ENCODE assay signal across 9 cellular contexts in the genomic region with DNA sequence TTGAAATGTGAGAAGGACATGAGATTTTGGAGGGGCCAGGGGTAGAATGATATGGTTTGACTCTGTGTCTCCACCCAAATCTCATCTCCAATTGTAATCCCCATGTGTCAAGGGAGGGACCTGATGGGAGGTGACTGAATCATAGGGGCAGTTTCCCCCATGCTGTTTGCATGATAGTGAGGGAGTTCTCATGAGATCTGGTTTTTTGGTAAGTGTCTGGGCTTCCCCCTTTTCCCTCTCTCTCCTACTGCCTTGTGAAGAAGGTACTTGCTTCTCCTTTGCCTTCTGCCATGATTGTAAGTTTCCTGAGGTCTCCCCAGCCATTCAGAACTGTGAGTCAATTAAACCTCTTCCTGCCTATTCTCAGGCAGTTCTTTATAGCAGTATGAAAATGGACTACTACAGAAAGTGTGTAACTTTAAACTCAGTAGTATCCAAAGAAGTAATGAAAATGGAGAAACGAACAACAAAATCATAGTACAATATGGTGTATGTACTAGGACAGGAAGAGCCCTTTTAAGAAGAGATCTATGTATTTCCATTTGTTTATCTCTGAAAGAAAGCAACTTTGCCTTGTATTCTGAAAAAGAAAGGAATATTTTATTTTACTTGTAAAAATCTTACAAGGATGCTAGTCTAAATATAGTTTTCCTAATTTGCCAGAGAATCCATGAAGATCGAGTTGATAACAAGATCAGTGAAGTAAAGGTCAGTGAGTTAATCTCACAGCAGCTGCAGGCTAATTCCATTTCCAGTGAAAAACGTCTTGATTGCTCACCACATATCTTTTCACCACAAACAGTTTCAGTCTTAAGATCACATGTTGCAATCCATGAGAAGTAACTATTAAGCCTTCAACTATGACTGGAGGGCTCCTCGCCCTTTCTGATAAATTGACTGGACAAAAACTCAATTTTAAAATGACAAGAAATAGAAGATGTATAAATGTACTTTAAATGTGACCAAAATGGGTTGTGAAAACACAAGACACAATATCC. TPM values are rescaled to one million over a fixed set of nuclear protein-coding genes. Genes with fewer than 3 reads are reported as not detected.
DNase-seq lines count a peak whose midpoint lies in the region; ATAC-seq and TF ChIP-seq lines count a peak whose summit lies in the region.
"Had no signal": no experiment of that assay in that cellular context is flagged by ENCODE, and none has a peak within 500 bp of the region (broad histone marks: within the 10 kb centered on the region; RNA-seq: fewer than 3 reads in every experiment).

No MANE protein-coding gene starts in this region.

- POLR2A ChIA-PET in AG04450 (lab: Yijun Ruan, JAX), result no interaction called here
- POLR2A ChIA-PET in IMR-90 (lab: Charles Lee; ENCODE audit: unreplicated experiment), result no interaction called here

- no CpG with 5 or more reads among the region's 4 CpGs for WGBS in IMR-90 (ENCODE audit: extremely low coverage in 2 of 2, insufficient read length in 1 of 2), 2 experiments

- peak overlapping the region; percentile 69 for H3K4me2 ChIP-seq in IMR-90 (ENCODE audit: low read depth, low read length)

- no peak overlapping the region; the same call in 1 of the 2 replicates for H2BK20ac ChIP-seq in IMR-90 (ENCODE audit: low read depth, low read length)

- no peak for TF ChIP-seq POLR2A in IMR-90 (IDR thresholded peaks at IDR 0.05; ENCODE audit: low read depth, low read length)

- H3K79me1 ChIP-seq in IMR-90 (ENCODE audit: low read depth in 1 of 2, low read length in 2 of 2), result peaks cover 45 to 58% of the 10 kb centered on the region in 2 experiments

- no peak overlapping the region for H3K56ac ChIP-seq in IMR-90 (ENCODE audit: extremely low read depth, insufficient read depth, low read length)

- DNase-seq in AG04450 (ENCODE audit: low read depth, low spot score) (peak; percentile 73), IMR-90 (peak; percentile 95), astrocyte of the cerebellum (ENCODE audit: low read depth) (peak; percentile 65), left lung (no peak), COR-L47 (lab: John Stamatoyannopoulos, UW) (no peak), NCI-H2081 (lab: John Stamatoyannopoulos, UW) (no peak)
- no peak for DNase-seq in activated CD8-positive, alpha-beta memory T cell treated with anti-CD3 and anti-CD28 coated beads, Interleukin-2, amount 50 U/mL, for 4 hours
- DNase-seq: transverse colon had no signal

- no peak overlapping the region for H2BK120ac ChIP-seq in IMR-90 (ENCODE audit: low read depth, low read length)

- BruUV-seq in IMR-90 (replicated peaks; lab: Mats Ljungman, UMichigan), result no TSS peak

- H2AK9ac ChIP-seq in IMR-90 (replicated peaks; ENCODE audit: low read depth, low read length, poor library complexity), result no peak overlapping the region

- dilution Hi-C loops in IMR-90 (cut with HindIII; ENCODE audit: low sequenced_read_pairs, unreplicated experiment), result no loop called here

- peaks cover 9% of the 10 kb centered on the region; the same call in 1 of the 2 replicates for H3K9me1 ChIP-seq in IMR-90 (ENCODE audit: insufficient read depth, low read length)

- H3K27me3 ChIP-seq in AG04450 (ENCODE audit: control insufficient read depth, insufficient read depth, low read length) (no peaks in the 10 kb centered on the region), IMR-90 (ENCODE audit: control insufficient read depth, insufficient read depth, low read length) (no peaks in the 10 kb centered on the region), left lung (no peaks in the 10 kb centered on the region)
- H3K27me3 ChIP-seq: transverse colon had no signal

- intact Hi-C loops in IMR-90 (cut with micrococcal nuclease) (loop anchor here (1.0 kb wide), 1 partner anchor 10 kb away; no protein-coding TSS in a partner anchor), left lung (cut with DNase I) (no loop called here)

- ATAC-seq in IMR-90 (ENCODE audit: low read depth) (peak; percentile 92), left lung (peak; percentile 73), GM18867 (IDR thresholded peaks at IDR 0.05; ENCODE audit: unreplicated experiment) (no peak)

- TF ChIP-seq CTCF in AG04450 (IDR thresholded peaks at IDR 0.05; ENCODE audit: low read depth, low read length), result no peak
- no peak for TF ChIP-seq CTCF in IMR-90 (conservative IDR thresholded peaks at IDR 0.05; ENCODE audit: low read depth, low read length)
- TF ChIP-seq CTCF in astrocyte of the cerebellum (IDR thresholded peaks at IDR 0.05; ENCODE audit: low read depth, low read length, missing control alignments), result no peak
- no peak for TF ChIP-seq CTCF in left lung (IDR thresholded peaks at IDR 0.05)

- H4K91ac ChIP-seq in IMR-90 (ENCODE audit: insufficient read depth, low read depth, low read length), result no peak overlapping the region

- in situ Hi-C loops in IMR-90 (cut with MboI; ENCODE audit: low sequenced_read_pairs), result no loop called here
- in situ Hi-C loops in astrocyte of the cerebellum (cut with HindIII; ENCODE audit: low sequenced_read_pairs), result loop anchor here (25.0 kb wide), 1 partner anchor 484 kb away; the partner anchor contains the start of gene PYURF

- TF ChIP-seq RAD21 in IMR-90 (IDR thresholded peaks at IDR 0.05; ENCODE audit: low read length), result no peak

- H4K20me1 ChIP-seq in IMR-90 (ENCODE audit: insufficient read depth, low read length), result peaks cover 2% of the 10 kb centered on the region; the same call in 1 of the 2 replicates

- H3K23ac ChIP-seq in IMR-90 (ENCODE audit: low read depth, low read length), result no peak overlapping the region; the same call in 1 of the 2 replicates

- peak overlapping the region; percentile 64 for H2BK5ac ChIP-seq in IMR-90 (ENCODE audit: low read depth, low read length, poor library complexity, severe bottlenecking)

- CTCF ChIA-PET in AG04450 (lab: Charles Lee) (interaction anchor here (0.9 kb wide), 1 partner anchor 191 kb away, joined by 3 read pairs; no protein-coding TSS in a partner anchor), IMR-90 (lab: Yijun Ruan, JAX) (no interaction called here)

- 0 out of 2 replicates have a peak overlapping the region, but pooled peaks have one; percentile 42 for H3K4ac ChIP-seq in IMR-90 (ENCODE audit: low read depth, low read length)

- no peak overlapping the region; the same call in 2 of the 3 replicates for H2BK15ac ChIP-seq in IMR-90 (ENCODE audit: low read depth, low read length)

- H3K4me3 ChIP-seq in AG04450 (ENCODE audit: low read depth, low read length), result no peak overlapping the region
- H3K4me3 ChIP-seq in IMR-90 (ENCODE audit: insufficient read depth, low read depth, low read length), result no peak overlapping the region
- H3K4me3 ChIP-seq in astrocyte of the cerebellum (ENCODE audit: low read depth, low read length), result no peak overlapping the region
- H3K4me3 ChIP-seq in left lung, result no peak overlapping the region
- H3K4me3 ChIP-seq: transverse colon had no signal

- H3K36me3 ChIP-seq in IMR-90 (ENCODE audit: control insufficient read depth, insufficient read depth, low read length) (peaks cover 10% of the 10 kb centered on the region), left lung (peaks cover 0 to 7% of the 10 kb centered on the region in 2 donors)

- H3K9me3 ChIP-seq in AG04450 (ENCODE audit: control insufficient read depth, insufficient read depth, low read length) (peaks cover 16% of the 10 kb centered on the region), IMR-90 (ENCODE audit: control insufficient read depth, insufficient read depth, low read length) (peaks cover 5% of the 10 kb centered on the region; the same call in 1 of the 2 replicates), left lung (peaks cover 0 to 8% of the 10 kb centered on the region in 2 donors)

- peak overlapping the region; percentile 71 for H3K27ac ChIP-seq in AG04450 (ENCODE audit: low read depth, low read length)
- H3K27ac ChIP-seq in IMR-90 (ENCODE audit: insufficient read depth, low read length), result peak overlapping the region; percentile 53; the same call in 1 of the 2 replicates
- peak overlapping the region in 1 of 2 donors; percentile 54 for H3K27ac ChIP-seq in left lung

- no peak overlapping the region for H3K9ac ChIP-seq in IMR-90 (ENCODE audit: low read depth, low read length)

- H3K4me1 ChIP-seq in IMR-90 (ENCODE audit: control insufficient read depth, insufficient read depth, low read length), result peaks cover 11% of the 10 kb centered on the region
- peaks cover 7 to 19% of the 10 kb centered on the region in 2 donors for H3K4me1 ChIP-seq in left lung

- H4K8ac ChIP-seq in IMR-90 (ENCODE audit: low read depth in 2 of 2, low read length in 2 of 2), result peak overlapping the region in 1 of 2 experiments; percentile 29; a peak in 1 of 4 replicates

- no peak overlapping the region for H3K14ac ChIP-seq in IMR-90 (replicated peaks; ENCODE audit: low read depth, low read length)

- peak overlapping the region; percentile 75; the same call in 1 of the 2 replicates for H3K18ac ChIP-seq in IMR-90 (ENCODE audit: low read depth, low read length)

- no peak overlapping the region for H4K5ac ChIP-seq in IMR-90 (ENCODE audit: low read depth, low read length)

- H2AK5ac ChIP-seq in IMR-90 (ENCODE audit: low read depth, low read length), result peak overlapping the region; percentile 32; the same call in 1 of the 2 replicates

- H2AFZ ChIP-seq in IMR-90 (replicated peaks; ENCODE audit: low read length, poor library complexity), result no peak overlapping the region

TF ChIP-seq in IMR-90, 13 proteins besides CTCF, POLR2A, EP300 and RAD21 (continues in another document):
- TF ChIP-seq, protein P1, sequence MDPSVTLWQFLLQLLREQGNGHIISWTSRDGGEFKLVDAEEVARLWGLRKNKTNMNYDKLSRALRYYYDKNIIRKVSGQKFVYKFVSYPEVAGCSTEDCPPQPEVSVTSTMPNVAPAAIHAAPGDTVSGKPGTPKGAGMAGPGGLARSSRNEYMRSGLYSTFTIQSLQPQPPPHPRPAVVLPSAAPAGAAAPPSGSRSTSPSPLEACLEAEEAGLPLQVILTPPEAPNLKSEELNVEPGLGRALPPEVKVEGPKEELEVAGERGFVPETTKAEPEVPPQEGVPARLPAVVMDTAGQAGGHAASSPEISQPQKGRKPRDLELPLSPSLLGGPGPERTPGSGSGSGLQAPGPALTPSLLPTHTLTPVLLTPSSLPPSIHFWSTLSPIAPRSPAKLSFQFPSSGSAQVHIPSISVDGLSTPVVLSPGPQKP (IDR thresholded peaks at IDR 0.05; ENCODE audit: borderline replicate concordance, low read depth, low read length), result no peak

RNA-seq across cellular contexts. Expression of gene PKD2, which starts 20.5 kb away (rescaled TPM):
- 46.3 and 65.1 TPM in 2 replicates for polyA plus RNA-seq in AG04450 (2011; rRNA removed)
- polyA minus RNA-seq in AG04450 (2011; rRNA and poly(A)+ RNA removed), result 64.8 and 84.3 TPM in 2 replicates
- 51.3 and 96.7 TPM in 2 replicates for total RNA-seq in IMR-90 (2012; rRNA removed)
- 37.3 and 43.8 TPM in 2 replicates for polyA plus RNA-seq in IMR-90 (2012; rRNA removed)
- polyA plus RNA-seq in IMR-90 (2012; cell fraction: cytosol; rRNA removed), result 6.0 and 7.7 TPM in 2 replicates
- polyA plus RNA-seq in IMR-90 (2012; cell fraction: nucleus; rRNA removed; ENCODE audit: low replicate concordance), result 11.8 and 68.7 TPM in 2 replicates
- 10 to 100 TPM; 22.6 to 28.8 TPM for total RNA-seq in left lung

RNA-seq across cellular contexts. Expression of gene SPP1, which starts 52.4 kb away (rescaled TPM):
- polyA plus RNA-seq in AG04450 (2011; rRNA removed) (0.29 and 0.69 TPM in 2 replicates), IMR-90 (2012; rRNA removed) (0.50 and 0.62 TPM in 2 replicates)
- polyA minus RNA-seq in AG04450 (2011; rRNA and poly(A)+ RNA removed), result 0.70 and 0.78 TPM in 2 replicates
- total RNA-seq in IMR-90 (2012; rRNA removed) (0.18 and 0.28 TPM in 2 replicates), left lung (10 to 100 TPM; 37.6 to 55.5 TPM)
- 0.26 and 0.44 TPM in 2 replicates for polyA plus RNA-seq in IMR-90 (2012; cell fraction: cytosol; rRNA removed)
- 0.36 and 0.79 TPM in 2 replicates for polyA plus RNA-seq in IMR-90 (2012; cell fraction: nucleus; rRNA removed; ENCODE audit: low replicate concordance)

Comparison
In these comparisons a context has a peak if more than half of its experiments do, and no peak if none do; other contexts are left out.
1. DNase-seq: peak in AG04450 (single experiment), IMR-90 (single experiment) and astrocyte of the cerebellum (single experiment); none in left lung (0 of 2), COR-L47 (single experiment), NCI-H2081 (0 of 2) and activated CD8-positive, alpha-beta memory T cell treated with anti-CD3 and anti-CD28 coated beads, Interleukin-2, amount 50 U/mL, for 4 hours (single experiment).
2. RNA of gene SPP1, which starts 52.4 kb away (total RNA-seq): 37.6 to 55.5 TPM in left lung; 0.18 to 0.28 TPM in IMR-90; every median in the first group is over 10 times any median in the second.